Comparison of ENCODE assay signal across 17 cellular contexts in genomic region chr10:68271104-68271882, GRCh38. TPM values are rescaled to one million over a fixed set of nuclear protein-coding genes. Genes with fewer than 3 reads are reported as not detected.
DNase-seq lines count a peak whose midpoint lies in the region; ATAC-seq and TF ChIP-seq lines count a peak whose summit lies in the region.
"Had no signal": no experiment of that assay in that cellular context is flagged by ENCODE, and none has a peak within 500 bp of the region (broad histone marks: within the 10 kb centered on the region; RNA-seq: fewer than 3 reads in every experiment).

No MANE protein-coding gene starts in this region.

- no peak overlapping the region for H4K5ac ChIP-seq in mesendoderm (ENCODE audit: low read length)

- no peaks in the 10 kb centered on the region for H3K27me3 ChIP-seq in mesendoderm (ENCODE audit: insufficient read depth, low read length, poor library complexity)
- no peaks in the 10 kb centered on the region for H3K27me3 ChIP-seq in left lung
- H3K27me3 ChIP-seq: cardiac muscle cell had no signal

- H3K56ac ChIP-seq in mesendoderm (ENCODE audit: low read length), result no peak overlapping the region

- no peaks in the 10 kb centered on the region for H3K79me2 ChIP-seq in mesendoderm (ENCODE audit: control insufficient read depth, insufficient read depth, low read length)

- no peak overlapping the region for H3K18ac ChIP-seq in mesendoderm (ENCODE audit: low read length)

- DNase-seq in AG10803 (ENCODE audit: low read depth) (peak; percentile 16), M059J (ENCODE audit: low read depth) (peak; percentile 23), astrocyte of the spinal cord (ENCODE audit: low read depth, low spot score) (peak; percentile 36), mesendoderm (peak; percentile 26), left lung (no peak), GM10266 (ENCODE audit: extremely low spot score) (no peak)
- DNase-seq in stimulated activated naive CD8-positive, alpha-beta T cell treated with anti-CD3 and anti-CD28 coated beads, Interleukin-15, amount 100 ng/mL, for 72 hours, result no peak
- no peak for DNase-seq in activated CD4-positive, alpha-beta T cell treated with anti-CD3 and anti-CD28 coated beads, Interleukin-2, amount 50 U/mL, for 1 hour
- DNase-seq: activated CD4-positive, alpha-beta T cell treated with anti-CD3 and anti-CD28 coated beads, Interleukin-2, amount 50 U/mL, for 48 hours; GOT3; SHP77; stimulated activated CD4-positive, alpha-beta T cell treated with anti-CD3 and anti-CD28 coated beads, Interleukin-2, amount 100 ng/mL, for 24 hours; T-helper 9 cell had no signal

- no peak overlapping the region for H3K4me3 Mint-ChIP-seq in stimulated activated naive CD8-positive, alpha-beta T cell treated with anti-CD3 and anti-CD28 coated beads, Interleukin-15, amount 100 ng/mL, for 72 hours
- H3K4me3 Mint-ChIP-seq: mesothelial cell of epicardium had no signal

- intact Hi-C loops in left lung (cut with DNase I), result no loop called here

- no peaks in the 10 kb centered on the region for H3K9me3 Mint-ChIP-seq in stimulated activated naive CD8-positive, alpha-beta T cell treated with anti-CD3 and anti-CD28 coated beads, Interleukin-15, amount 100 ng/mL, for 72 hours

- H3K9ac ChIP-seq in mesendoderm (ENCODE audit: low read length), result no peak overlapping the region

- H3K4me2 ChIP-seq in mesendoderm (ENCODE audit: low read length), result no peak overlapping the region

- no peak overlapping the region for H3K27ac ChIP-seq in mesendoderm (ENCODE audit: low read depth, low read length)
- H3K27ac ChIP-seq in left lung, result no peak overlapping the region
- H3K27ac ChIP-seq: C4-2B, cardiac muscle cell had no signal

- WGBS in mesendoderm (ENCODE audit: extremely low coverage, insufficient coverage, low lambda C conversion rate), result no CpG with 5 or more reads among the region's 8 CpGs

- H3K36me3 ChIP-seq in mesendoderm (ENCODE audit: control insufficient read depth, insufficient read depth, low read length) (no peaks in the 10 kb centered on the region), left lung (no peaks in the 10 kb centered on the region)
- H3K36me3 ChIP-seq: cardiac muscle cell had no signal

- peaks cover 8% of the 10 kb centered on the region for H3K27me3 Mint-ChIP-seq in stimulated activated naive CD8-positive, alpha-beta T cell treated with anti-CD3 and anti-CD28 coated beads, Interleukin-15, amount 100 ng/mL, for 72 hours

- H4K8ac ChIP-seq in mesendoderm (ENCODE audit: low read depth, low read length), result no peak overlapping the region

- H3K23ac ChIP-seq in mesendoderm (ENCODE audit: low read length), result no peak overlapping the region

- H3K9me3 ChIP-seq in left lung, result no peaks in the 10 kb centered on the region

- no peak overlapping the region for H2BK120ac ChIP-seq in mesendoderm (ENCODE audit: low read depth, low read length)

- H3K27ac Mint-ChIP-seq in stimulated activated naive CD8-positive, alpha-beta T cell treated with anti-CD3 and anti-CD28 coated beads, Interleukin-15, amount 100 ng/mL, for 72 hours, result no peak overlapping the region
- H3K27ac Mint-ChIP-seq: mesothelial cell of epicardium had no signal

- no peak for ATAC-seq in stimulated activated naive CD8-positive, alpha-beta T cell treated with anti-CD3 and anti-CD28 coated beads, Interleukin-15, amount 100 ng/mL, for 72 hours
- no peak for ATAC-seq in left lung

- H2AK5ac ChIP-seq in mesendoderm (ENCODE audit: low read length), result no peak overlapping the region

- no peaks in the 10 kb centered on the region for H3K4me1 Mint-ChIP-seq in stimulated activated naive CD8-positive, alpha-beta T cell treated with anti-CD3 and anti-CD28 coated beads, Interleukin-15, amount 100 ng/mL, for 72 hours
- H3K4me1 Mint-ChIP-seq: mesothelial cell of epicardium had no signal

- H2BK5ac ChIP-seq in mesendoderm (ENCODE audit: low read length), result no peak overlapping the region

- no peaks in the 10 kb centered on the region for H3K4me1 ChIP-seq in mesendoderm (ENCODE audit: control insufficient read depth, low read depth, low read length)
- H3K4me1 ChIP-seq in left lung, result no peaks in the 10 kb centered on the region

- H3K79me1 ChIP-seq in mesendoderm (ENCODE audit: low read length), result no peaks in the 10 kb centered on the region

- H3K4ac ChIP-seq in mesendoderm (ENCODE audit: low read depth, low read length), result no peak overlapping the region

- in situ Hi-C loops in astrocyte of the spinal cord (cut with HindIII; ENCODE audit: low sequenced_read_pairs), result no loop called here

- TF ChIP-seq CTCF in AG10803 (conservative IDR thresholded peaks at IDR 0.05; ENCODE audit: low read length), result no peak
- no peak for TF ChIP-seq CTCF in astrocyte of the spinal cord (IDR thresholded peaks at IDR 0.05; ENCODE audit: low read depth, low read length)
- TF ChIP-seq CTCF in left lung (IDR thresholded peaks at IDR 0.05), result no peak
- TF ChIP-seq CTCF in GM10266 (IDR thresholded peaks at IDR 0.05; ENCODE audit: control insufficient read depth, insufficient read depth, low read depth, missing control alignments), result no peak

- no peak overlapping the region for H2BK15ac ChIP-seq in mesendoderm (replicated peaks; ENCODE audit: low read depth)

- no peak overlapping the region for H3K4me3 ChIP-seq in AG10803 (ENCODE audit: low read length)
- H3K4me3 ChIP-seq in astrocyte of the spinal cord (ENCODE audit: low read depth, low read length), result no peak overlapping the region
- H3K4me3 ChIP-seq in mesendoderm (ENCODE audit: low read length), result no peak overlapping the region
- H3K4me3 ChIP-seq in left lung, result no peak overlapping the region
- H3K4me3 ChIP-seq: cardiac muscle cell had no signal

RNA-seq across cellular contexts. Expression of gene ATOH7, which starts 39.4 kb away (rescaled TPM):
- 0.07 TPM in 1 of 2 replicates, not detected in the other for total RNA-seq in M059J (2014; rRNA removed; shearing (Covaris generic))
- polyA plus RNA-seq in mesendoderm (2013, experiment 1 of 2), result 0.14 TPM
- polyA plus RNA-seq in mesendoderm (2013, experiment 2 of 2), result 0.27 TPM
- total RNA-seq in left lung, result not detected
- total RNA-seq: cardiac muscle cell, endothelial cell of umbilical vein had no signal
- polyA plus RNA-seq: endothelial cell of umbilical vein had no signal

Comparison
In these comparisons a context has a peak if more than half of its experiments do, and no peak if none do; other contexts are left out.
1. DNase-seq: peak in AG10803 (single experiment), M059J (single experiment), astrocyte of the spinal cord (single experiment) and mesendoderm (single experiment); none in stimulated activated naive CD8-positive, alpha-beta T cell treated with anti-CD3 and anti-CD28 coated beads, Interleukin-15, amount 100 ng/mL, for 72 hours (0 of 2), left lung (0 of 2), GM10266 (single experiment) and activated CD4-positive, alpha-beta T cell treated with anti-CD3 and anti-CD28 coated beads, Interleukin-2, amount 50 U/mL, for 1 hour (single experiment).